In the genomic region with DNA sequence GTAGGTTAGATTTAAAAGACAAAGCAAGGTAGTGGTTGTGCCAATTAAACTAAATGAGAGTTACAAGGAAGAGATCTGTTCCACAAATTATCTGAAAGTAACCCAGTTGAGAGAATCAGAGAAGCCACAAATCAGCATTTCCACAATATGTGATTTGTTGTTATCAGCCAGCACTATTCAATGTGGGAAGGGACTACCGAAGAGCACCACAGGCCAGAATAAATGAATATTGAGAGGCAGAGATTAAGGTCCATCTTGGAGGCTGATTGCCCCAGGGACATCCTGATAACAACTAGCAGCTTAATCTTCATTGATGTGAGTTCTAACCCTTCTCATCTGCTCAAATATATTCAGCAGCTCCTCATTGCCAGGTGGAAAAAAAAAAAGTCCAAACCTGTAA, we compare ENCODE assay signal across 17 cellular contexts.
DNase-seq lines count a peak whose midpoint lies in the region; ATAC-seq and TF ChIP-seq lines count a peak whose summit lies in the region.
"Had no signal": no experiment of that assay in that cellular context is flagged by ENCODE, and none has a peak within 500 bp of the region (broad histone marks: within the 10 kb centered on the region; RNA-seq: fewer than 3 reads in every experiment).

No MANE protein-coding gene starts in this region.

- H3K4me1 ChIP-seq in HUES48 (ENCODE audit: control insufficient read depth, insufficient read depth, low read length) (peaks cover 22% of the 10 kb centered on the region), iPS-20b (ENCODE audit: insufficient read depth, low read length) (peaks cover 18% of the 10 kb centered on the region; the same call in 1 of the 2 replicates), tibial nerve (no peaks in the 10 kb centered on the region)
- H3K4me1 ChIP-seq: BLaER1 treated with 17β-estradiol and CSF1 and Interleukin-3, amounts not matched to agents 10 nM and 100 nM; HAP-1 had no signal

- DNase-seq in WTC11 (ENCODE audit: low spot score): no peak
- DNase-seq in tibial nerve (ENCODE audit: low spot score in 2 of 2): no peak
- DNase-seq in amniotic stem cell (lab: John Stamatoyannopoulos, UW): no peak
- DNase-seq: CD4-positive, CD25-positive, alpha-beta regulatory T cell; CD8-positive, alpha-beta memory T cell; COR-L47; GM23248; KBM-7 had no signal

- POLR2A ChIA-PET in WTC11 (lab: Charles Lee): no interaction called here

- H3K9me3 ChIP-seq in HUES48 (ENCODE audit: control insufficient read depth, insufficient read depth, low read length) (no peaks in the 10 kb centered on the region), iPS-20b (ENCODE audit: insufficient read depth, low read depth, low read length) (no peaks in the 10 kb centered on the region), tibial nerve (no peaks in the 10 kb centered on the region)
- H3K9me3 ChIP-seq: BLaER1 treated with 17β-estradiol and CSF1 and Interleukin-3, amounts not matched to agents 10 nM and 100 nM; HAP-1 had no signal

- TF ChIP-seq EP300 in tibial nerve (IDR thresholded peaks at IDR 0.05): no peak

- no peaks in the 10 kb centered on the region for H3K36me3 Mint-ChIP-seq in WTC11
- no peaks in the 10 kb centered on the region for H3K36me3 Mint-ChIP-seq in stimulated activated memory B cell treated with anti-CD40 and anti-IgM and Interleukin-4, amounts not matched to agents 10 μg/mL and 1 μg/mL and 100 μg/mL, for 72 hours
- H3K36me3 Mint-ChIP-seq: CD4-positive, CD25-positive, alpha-beta regulatory T cell; CD8-positive, alpha-beta memory T cell; IgD-negative memory B cell had no signal

- H3K27me3 ChIP-seq in HUES48 (ENCODE audit: control insufficient read depth, insufficient read depth, low read length): no peaks in the 10 kb centered on the region
- H3K27me3 ChIP-seq in iPS-20b (ENCODE audit: insufficient read depth, low read length): no peaks in the 10 kb centered on the region
- H3K27me3 ChIP-seq in tibial nerve: no peaks in the 10 kb centered on the region
- H3K27me3 ChIP-seq: BLaER1 treated with 17β-estradiol and CSF1 and Interleukin-3, amounts not matched to agents 10 nM and 100 nM had no signal

- no peaks in the 10 kb centered on the region for H3K9me3 Mint-ChIP-seq in WTC11
- peaks cover 8% of the 10 kb centered on the region for H3K9me3 Mint-ChIP-seq in stimulated activated memory B cell treated with anti-CD40 and anti-IgM and Interleukin-4, amounts not matched to agents 10 μg/mL and 1 μg/mL and 100 μg/mL, for 72 hours

- peaks cover 42% of the 10 kb centered on the region for H3K4me1 Mint-ChIP-seq in WTC11
- H3K4me1 Mint-ChIP-seq in stimulated activated memory B cell treated with anti-CD40 and anti-IgM and Interleukin-4, amounts not matched to agents 10 μg/mL and 1 μg/mL and 100 μg/mL, for 72 hours: no peaks in the 10 kb centered on the region
- H3K4me1 Mint-ChIP-seq: B cell; CD4-positive, CD25-positive, alpha-beta regulatory T cell; CD8-positive, alpha-beta memory T cell; IgD-negative memory B cell had no signal

- TF ChIP-seq CTCF in WTC11 (IDR thresholded peaks at IDR 0.05): no peak
- TF ChIP-seq CTCF in tibial nerve (IDR thresholded peaks at IDR 0.05): no peak

- 52 to 60% methylated on average over 1 of the region's 1 CpG for WGBS in tibial nerve, 2 donors

- peak overlapping the region; percentile 8 for H3K27ac ChIP-seq in HUES48 (ENCODE audit: low read depth, low read length)
- H3K27ac ChIP-seq in iPS-20b (ENCODE audit: low read length): peak overlapping the region; percentile 38
- H3K27ac ChIP-seq in tibial nerve: no peak overlapping the region
- H3K27ac ChIP-seq: BLaER1 treated with 17β-estradiol and CSF1 and Interleukin-3, amounts not matched to agents 10 nM and 100 nM; GM23248 had no signal

- CTCF ChIA-PET in WTC11 (lab: Charles Lee): no interaction called here

- 0 out of 2 replicates have a peak overlapping the region, but pooled peaks have one; percentile 6 for H3K9ac ChIP-seq in HUES48 (ENCODE audit: low read depth, low read length)
- H3K9ac ChIP-seq in iPS-20b (ENCODE audit: low read depth, low read length): no peak overlapping the region
- H3K9ac ChIP-seq: BLaER1 treated with 17β-estradiol and CSF1 and Interleukin-3, amounts not matched to agents 10 nM and 100 nM; GM23248 had no signal

- no peak overlapping the region for H3K4me3 ChIP-seq in HUES48 (ENCODE audit: low read depth, low read length)
- H3K4me3 ChIP-seq in iPS-20b (ENCODE audit: low read length): peak overlapping the region; percentile 8; the same call in 1 of the 2 replicates
- H3K4me3 ChIP-seq in tibial nerve: no peak overlapping the region
- H3K4me3 ChIP-seq: BLaER1 treated with 17β-estradiol and CSF1 and Interleukin-3, amounts not matched to agents 10 nM and 100 nM; GM23248; HAP-1 had no signal

- peaks cover 94% of the 10 kb centered on the region for H3K27me3 Mint-ChIP-seq in WTC11 (ENCODE audit: low read depth)
- H3K27me3 Mint-ChIP-seq in stimulated activated memory B cell treated with anti-CD40 and anti-IgM and Interleukin-4, amounts not matched to agents 10 μg/mL and 1 μg/mL and 100 μg/mL, for 72 hours: no peaks in the 10 kb centered on the region
- H3K27me3 Mint-ChIP-seq: B cell; CD4-positive, CD25-positive, alpha-beta regulatory T cell; CD8-positive, alpha-beta memory T cell; IgD-negative memory B cell had no signal

- peak overlapping the region; percentile 7 for H3K27ac Mint-ChIP-seq in WTC11
- H3K27ac Mint-ChIP-seq in stimulated activated memory B cell treated with anti-CD40 and anti-IgM and Interleukin-4, amounts not matched to agents 10 μg/mL and 1 μg/mL and 100 μg/mL, for 72 hours: no peak overlapping the region
- H3K27ac Mint-ChIP-seq: B cell; CD4-positive, CD25-positive, alpha-beta regulatory T cell; CD8-positive, alpha-beta memory T cell; IgD-negative memory B cell had no signal

- no peak overlapping the region for H3K4me3 Mint-ChIP-seq in WTC11
- no peak overlapping the region for H3K4me3 Mint-ChIP-seq in stimulated activated memory B cell treated with anti-CD40 and anti-IgM and Interleukin-4, amounts not matched to agents 10 μg/mL and 1 μg/mL and 100 μg/mL, for 72 hours
- H3K4me3 Mint-ChIP-seq: B cell; CD4-positive, CD25-positive, alpha-beta regulatory T cell; CD8-positive, alpha-beta memory T cell; IgD-negative memory B cell had no signal

- peak; percentile 79 for ATAC-seq in WTC11
- peak; percentile 16 for ATAC-seq in stimulated activated memory B cell treated with anti-CD40 and anti-IgM and Interleukin-4, amounts not matched to agents 10 μg/mL and 1 μg/mL and 100 μg/mL, for 72 hours
- no peak for ATAC-seq in GM18867 (IDR thresholded peaks at IDR 0.05; ENCODE audit: unreplicated experiment)
- ATAC-seq: HepG2 had no signal

- TF ChIP-seq POLR2A in tibial nerve (IDR thresholded peaks at IDR 0.05): no peak

- H3K36me3 ChIP-seq in HUES48 (ENCODE audit: control insufficient read depth, insufficient read depth, low read length) (no peaks in the 10 kb centered on the region), iPS-20b (ENCODE audit: insufficient read depth, low read depth, low read length) (no peaks in the 10 kb centered on the region), tibial nerve (no peaks in the 10 kb centered on the region)
- H3K36me3 ChIP-seq: BLaER1 treated with 17β-estradiol and CSF1 and Interleukin-3, amounts not matched to agents 10 nM and 100 nM; HAP-1 had no signal

TF ChIP-seq in WTC11, 78 proteins besides CTCF, POLR2A, EP300 and RAD21 (continues in another document):
- TF ChIP-seq, protein P1, sequence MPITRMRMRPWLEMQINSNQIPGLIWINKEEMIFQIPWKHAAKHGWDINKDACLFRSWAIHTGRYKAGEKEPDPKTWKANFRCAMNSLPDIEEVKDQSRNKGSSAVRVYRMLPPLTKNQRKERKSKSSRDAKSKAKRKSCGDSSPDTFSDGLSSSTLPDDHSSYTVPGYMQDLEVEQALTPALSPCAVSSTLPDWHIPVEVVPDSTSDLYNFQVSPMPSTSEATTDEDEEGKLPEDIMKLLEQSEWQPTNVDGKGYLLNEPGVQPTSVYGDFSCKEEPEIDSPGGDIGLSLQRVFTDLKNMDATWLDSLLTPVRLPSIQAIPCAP (CRISPR knock-in tag; IDR thresholded peaks at IDR 0.05): no peak
- TF ChIP-seq, protein P2, sequence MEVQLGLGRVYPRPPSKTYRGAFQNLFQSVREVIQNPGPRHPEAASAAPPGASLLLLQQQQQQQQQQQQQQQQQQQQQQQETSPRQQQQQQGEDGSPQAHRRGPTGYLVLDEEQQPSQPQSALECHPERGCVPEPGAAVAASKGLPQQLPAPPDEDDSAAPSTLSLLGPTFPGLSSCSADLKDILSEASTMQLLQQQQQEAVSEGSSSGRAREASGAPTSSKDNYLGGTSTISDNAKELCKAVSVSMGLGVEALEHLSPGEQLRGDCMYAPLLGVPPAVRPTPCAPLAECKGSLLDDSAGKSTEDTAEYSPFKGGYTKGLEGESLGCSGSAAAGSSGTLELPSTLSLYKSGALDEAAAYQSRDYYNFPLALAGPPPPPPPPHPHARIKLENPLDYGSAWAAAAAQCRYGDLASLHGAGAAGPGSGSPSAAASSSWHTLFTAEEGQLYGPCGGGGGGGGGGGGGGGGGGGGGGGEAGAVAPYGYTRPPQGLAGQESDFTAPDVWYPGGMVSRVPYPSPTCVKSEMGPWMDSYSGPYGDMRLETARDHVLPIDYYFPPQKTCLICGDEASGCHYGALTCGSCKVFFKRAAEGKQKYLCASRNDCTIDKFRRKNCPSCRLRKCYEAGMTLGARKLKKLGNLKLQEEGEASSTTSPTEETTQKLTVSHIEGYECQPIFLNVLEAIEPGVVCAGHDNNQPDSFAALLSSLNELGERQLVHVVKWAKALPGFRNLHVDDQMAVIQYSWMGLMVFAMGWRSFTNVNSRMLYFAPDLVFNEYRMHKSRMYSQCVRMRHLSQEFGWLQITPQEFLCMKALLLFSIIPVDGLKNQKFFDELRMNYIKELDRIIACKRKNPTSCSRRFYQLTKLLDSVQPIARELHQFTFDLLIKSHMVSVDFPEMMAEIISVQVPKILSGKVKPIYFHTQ (CRISPR knock-in tag; IDR thresholded peaks at IDR 0.05): no peak
- TF ChIP-seq, protein P3, sequence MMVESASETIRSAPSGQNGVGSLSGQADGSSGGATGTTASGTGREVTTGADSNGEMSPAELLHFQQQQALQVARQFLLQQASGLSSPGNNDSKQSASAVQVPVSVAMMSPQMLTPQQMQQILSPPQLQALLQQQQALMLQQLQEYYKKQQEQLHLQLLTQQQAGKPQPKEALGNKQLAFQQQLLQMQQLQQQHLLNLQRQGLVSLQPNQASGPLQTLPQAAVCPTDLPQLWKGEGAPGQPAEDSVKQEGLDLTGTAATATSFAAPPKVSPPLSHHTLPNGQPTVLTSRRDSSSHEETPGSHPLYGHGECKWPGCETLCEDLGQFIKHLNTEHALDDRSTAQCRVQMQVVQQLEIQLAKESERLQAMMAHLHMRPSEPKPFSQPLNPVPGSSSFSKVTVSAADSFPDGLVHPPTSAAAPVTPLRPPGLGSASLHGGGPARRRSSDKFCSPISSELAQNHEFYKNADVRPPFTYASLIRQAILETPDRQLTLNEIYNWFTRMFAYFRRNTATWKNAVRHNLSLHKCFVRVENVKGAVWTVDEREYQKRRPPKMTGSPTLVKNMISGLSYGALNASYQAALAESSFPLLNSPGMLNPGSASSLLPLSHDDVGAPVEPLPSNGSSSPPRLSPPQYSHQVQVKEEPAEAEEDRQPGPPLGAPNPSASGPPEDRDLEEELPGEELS (CRISPR knock-in tag; IDR thresholded peaks at IDR 0.05): no peak

Comparison
In these comparisons a context has a peak if more than half of its experiments do, and no peak if none do; other contexts are left out.
1. H3K27ac ChIP-seq: peak in HUES48 (single experiment) and iPS-20b (single experiment); none in tibial nerve (0 of 4).